In the genomic region with DNA sequence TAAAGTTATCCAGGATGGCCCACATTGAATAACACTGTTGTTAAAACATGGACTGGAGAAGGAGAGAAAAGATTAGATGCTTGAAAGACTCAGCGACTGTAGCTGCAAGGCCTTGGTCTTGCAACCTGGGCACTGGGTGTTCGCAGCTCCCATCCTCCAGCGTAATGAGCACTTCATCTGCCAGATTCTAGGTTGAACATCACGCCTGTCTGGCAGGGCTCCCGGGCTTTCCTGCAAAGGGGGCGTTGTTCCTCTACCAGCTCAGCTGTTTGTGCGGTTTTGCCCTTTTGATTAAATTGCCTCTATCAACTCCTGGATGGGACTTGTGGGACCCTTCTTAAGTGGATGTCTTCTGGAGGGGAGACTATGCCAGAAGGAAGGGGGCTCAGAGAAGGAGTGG, we compare ENCODE assay signal across 21 cellular contexts.
DNase-seq lines count a peak whose midpoint lies in the region; FAIRE-seq and TF ChIP-seq lines count a peak whose summit lies in the region.
"Had no signal": no experiment of that assay in that cellular context is flagged by ENCODE, and none has a peak within 500 bp of the region (broad histone marks: within the 10 kb centered on the region; RNA-seq: fewer than 3 reads in every experiment).

No MANE protein-coding gene starts in this region.

- H3K27me3 ChIP-seq in transverse colon, result no peaks in the 10 kb centered on the region
- no peaks in the 10 kb centered on the region for H3K27me3 ChIP-seq in ascending aorta
- H3K27me3 ChIP-seq in prostate gland (replicated peaks; ENCODE audit: insufficient read depth), result no peaks in the 10 kb centered on the region

- H3K4me1 Mint-ChIP-seq in MCF 10A (ENCODE audit: insufficient read depth, unreplicated experiment), result peaks cover 9% of the 10 kb centered on the region
- H3K4me1 Mint-ChIP-seq: activated CD4-positive, alpha-beta T cell treated with anti-CD3 and anti-CD28 coated beads for 36 hours; activated CD8-positive, alpha-beta memory T cell treated with anti-CD3 and anti-CD28 coated beads, Interleukin-2, amount 10 ng/mL, durations not matched to agents 7 days and 5 days; activated naive CD8-positive, alpha-beta T cell treated with anti-CD3 and anti-CD28 coated beads, Interleukin-2, amount 10 ng/mL, durations not matched to agents 7 days and 5 days; naive thymus-derived CD8-positive, alpha-beta T cell had no signal

- H3K4me3 Mint-ChIP-seq in MCF 10A (ENCODE audit: unreplicated experiment), result no peak overlapping the region
- H3K4me3 Mint-ChIP-seq: activated CD4-positive, alpha-beta T cell treated with anti-CD3 and anti-CD28 coated beads for 36 hours; activated CD8-positive, alpha-beta memory T cell treated with anti-CD3 and anti-CD28 coated beads, Interleukin-2, amount 10 ng/mL, durations not matched to agents 7 days and 5 days; activated naive CD8-positive, alpha-beta T cell treated with anti-CD3 and anti-CD28 coated beads, Interleukin-2, amount 10 ng/mL, durations not matched to agents 7 days and 5 days; naive thymus-derived CD8-positive, alpha-beta T cell had no signal

- 49 to 60% methylated on average over 1 to 7 of the region's 7 CpGs for WGBS in transverse colon (ENCODE audit: low coverage in 1 of 2), 2 donors
- WGBS in prostate gland, result 37% methylated on average over 7 of the region's 7 CpGs

- DNase-seq in NCI-H748 (lab: John Stamatoyannopoulos, UW; ENCODE audit: unreplicated experiment) (peak; percentile 20), NCI-H748 treated with DMSO at 0.1 percent for 48 hours (lab: John Stamatoyannopoulos, UW) (no peak), NCI-H2227 (lab: John Stamatoyannopoulos, UW; ENCODE audit: unreplicated experiment) (peak; percentile 54), kidney (peak; percentile 35), transverse colon (no peak), MCF 10A (ENCODE audit: unreplicated experiment) (no peak), ascending aorta (ENCODE audit: low spot score in 2 of 2) (no peak), prostate gland (ENCODE audit: low spot score) (no peak)
- DNase-seq: activated CD4-positive, alpha-beta T cell treated with anti-CD3 and anti-CD28 coated beads for 36 hours; activated CD8-positive, alpha-beta memory T cell treated with anti-CD3 and anti-CD28 coated beads, Interleukin-2, amount 10 ng/mL, durations not matched to agents 7 days and 5 days; activated naive CD8-positive, alpha-beta T cell treated with anti-CD3 and anti-CD28 coated beads, Interleukin-2, amount 10 ng/mL, durations not matched to agents 7 days and 5 days; MV-4-11; naive thymus-derived CD8-positive, alpha-beta T cell; NCI-H524; stimulated activated CD4-positive, alpha-beta T cell treated with anti-CD3 and anti-CD28 coated beads, Interleukin-4, amount 100 ng/mL, for 4 hours had no signal

- TF ChIP-seq CTCF in kidney (IDR thresholded peaks at IDR 0.05; ENCODE audit: borderline replicate concordance, extremely low read depth, insufficient read depth) (no peak), transverse colon (IDR thresholded peaks at IDR 0.05) (no peak), MCF 10A (IDR thresholded peaks at IDR 0.05; ENCODE audit: unreplicated experiment) (no peak), ascending aorta (IDR thresholded peaks at IDR 0.05) (no peak), prostate gland (IDR thresholded peaks at IDR 0.05) (no peak)

- H3K4me1 ChIP-seq in kidney (ENCODE audit: control insufficient read depth in 1 of 2, insufficient read depth in 1 of 2, low read depth in 1 of 2, low read length in 2 of 2) (no peaks in the 10 kb centered on the region), transverse colon (peaks cover 2 to 16% (median 10%) of the 10 kb centered on the region in 4 donors), ascending aorta (peaks cover 0 to 7% of the 10 kb centered on the region in 2 donors), prostate gland (replicated peaks) (peaks cover 5% of the 10 kb centered on the region)

- no peak for FAIRE-seq in kidney (lab: Jason Lieb, UNC)
- FAIRE-seq: bronchial epithelial cell, K562, TTC549 had no signal

- H3K9me3 ChIP-seq in kidney (ENCODE audit: control insufficient read depth in 1 of 2, low read length in 2 of 2) (no peaks in the 10 kb centered on the region), transverse colon (no peaks in the 10 kb centered on the region), ascending aorta (no peaks in the 10 kb centered on the region), prostate gland (no peaks in the 10 kb centered on the region)

- H3K36me3 ChIP-seq in kidney (ENCODE audit: control insufficient read depth in 1 of 2, insufficient read depth in 2 of 2, low read length in 2 of 2), result no peaks in the 10 kb centered on the region
- no peaks in the 10 kb centered on the region for H3K36me3 ChIP-seq in transverse colon
- H3K36me3 ChIP-seq in ascending aorta, result no peaks in the 10 kb centered on the region
- H3K36me3 ChIP-seq in prostate gland, result no peaks in the 10 kb centered on the region

- BruUV-seq in MCF 10A (replicated peaks; lab: Mats Ljungman, UMichigan), result no TSS peak

- no peak overlapping the region for H3K27ac Mint-ChIP-seq in MCF 10A (ENCODE audit: low read depth, unreplicated experiment)
- H3K27ac Mint-ChIP-seq: activated CD4-positive, alpha-beta T cell treated with anti-CD3 and anti-CD28 coated beads for 36 hours; activated CD8-positive, alpha-beta memory T cell treated with anti-CD3 and anti-CD28 coated beads, Interleukin-2, amount 10 ng/mL, durations not matched to agents 7 days and 5 days; activated naive CD8-positive, alpha-beta T cell treated with anti-CD3 and anti-CD28 coated beads, Interleukin-2, amount 10 ng/mL, durations not matched to agents 7 days and 5 days; activated T-helper 2 cell treated with anti-CD3 and anti-CD28 coated beads, Interferon-gamma antibody, Interleukin-2, Interleukin-4, amounts not matched to agents 10 μg/mL and 5 μg/mL and 100 μg/mL, durations not matched to agents 14 hours and 24 hours and 36 hours had no signal

- intact Hi-C loops in kidney (cut with DNase I), result no loop called here
- intact Hi-C loops in transverse colon (cut with DNase I; ENCODE audit: low total_unique reads), result no loop called here
- intact Hi-C loops in MCF 10A (cut with micrococcal nuclease), result no loop called here
- intact Hi-C loops in ascending aorta (cut with DNase I), result no loop called here
- intact Hi-C loops in prostate gland (cut with DNase I), result loop anchor here (5.0 kb wide), 2 partner anchors 33 to 78 kb away; no protein-coding TSS in a partner anchor

- H3K36me3 Mint-ChIP-seq in MCF 10A (ENCODE audit: insufficient read depth, unreplicated experiment), result no peaks in the 10 kb centered on the region
- H3K36me3 Mint-ChIP-seq: activated CD8-positive, alpha-beta memory T cell treated with anti-CD3 and anti-CD28 coated beads, Interleukin-2, amount 10 ng/mL, durations not matched to agents 7 days and 5 days; activated naive CD8-positive, alpha-beta T cell treated with anti-CD3 and anti-CD28 coated beads, Interleukin-2, amount 10 ng/mL, durations not matched to agents 7 days and 5 days had no signal

- no peaks in the 10 kb centered on the region for H3K27me3 Mint-ChIP-seq in MCF 10A (ENCODE audit: insufficient read depth, unreplicated experiment)
- H3K27me3 Mint-ChIP-seq: activated CD4-positive, alpha-beta T cell treated with anti-CD3 and anti-CD28 coated beads for 36 hours had no signal

- H3K4me3 ChIP-seq in kidney (ENCODE audit: low read length in 2 of 2), result no peak overlapping the region
- H3K4me3 ChIP-seq in transverse colon, result no peak overlapping the region
- no peak overlapping the region for H3K4me3 ChIP-seq in ascending aorta
- no peak overlapping the region for H3K4me3 ChIP-seq in prostate gland
- H3K4me3 ChIP-seq: K562, smooth muscle cell had no signal

- no peak for TF ChIP-seq POLR2A in transverse colon (IDR thresholded peaks at IDR 0.05)
- TF ChIP-seq POLR2A in prostate gland (IDR thresholded peaks at IDR 0.05), result no peak

- no peak overlapping the region for H3K27ac ChIP-seq in kidney (ENCODE audit: low read depth in 2 of 2, low read length in 2 of 2)
- peak overlapping the region; percentile 56 to 84 (median 82) for H3K27ac ChIP-seq in transverse colon
- H3K27ac ChIP-seq in ascending aorta, result no peak overlapping the region
- H3K27ac ChIP-seq in prostate gland, result peak overlapping the region in 1 of 2 donors; percentile 32
- H3K27ac ChIP-seq: parathyroid adenoma had no signal

- in situ Hi-C loops in transverse colon (cut with MboI; ENCODE audit: low pct_ligation_motif_present in 1 of 4, low pct_unique_long_range_greater_than_20kb in 1 of 4, low sequenced_read_pairs in 3 of 4), result no loop called here

- POLR2A ChIA-PET in MCF 10A (lab: Yijun Ruan, JAX), result interaction anchor here (0.7 kb wide), 1 partner anchor 127 kb away, joined by 3 read pairs; no protein-coding TSS in a partner anchor

- no peak overlapping the region for H3K9ac ChIP-seq in kidney (ENCODE audit: low read length in 2 of 2)
- H3K9ac ChIP-seq: parathyroid adenoma had no signal

- TF ChIP-seq EP300 in transverse colon (IDR thresholded peaks at IDR 0.05; ENCODE audit: low read depth), result no peak

- CTCF ChIA-PET in MCF 10A (lab: Yijun Ruan, JAX), result interaction anchor here (0.5 to 0.7 kb wide), 2 partner anchors 156 to 234 kb away, joined by 3 to 5 read pairs; no protein-coding TSS in a partner anchor

- H3K9me3 Mint-ChIP-seq in MCF 10A (ENCODE audit: unreplicated experiment), result no peaks in the 10 kb centered on the region
- H3K9me3 Mint-ChIP-seq: activated naive CD8-positive, alpha-beta T cell treated with anti-CD3 and anti-CD28 coated beads, Interleukin-2, amount 10 ng/mL, durations not matched to agents 7 days and 5 days; activated T-helper 2 cell treated with anti-CD3 and anti-CD28 coated beads, Interferon-gamma antibody, Interleukin-2, Interleukin-4, amounts not matched to agents 10 μg/mL and 5 μg/mL and 100 μg/mL, durations not matched to agents 14 hours and 24 hours and 36 hours had no signal

Comparison
In these comparisons a context has a peak if more than half of its experiments do, and no peak if none do; other contexts are left out.
1. DNase-seq: peak in NCI-H748 (single experiment), NCI-H2227 (single experiment) and kidney (single experiment); none in NCI-H748 treated with DMSO at 0.1 percent for 48 hours (single experiment), transverse colon (single experiment), MCF 10A (single experiment), ascending aorta (0 of 2) and prostate gland (single experiment).
2. H3K27ac ChIP-seq: peak in transverse colon (4 of 4); none in kidney (0 of 2) and ascending aorta (0 of 2).